Comparison of ENCODE assay signal across 8 cellular contexts in the genomic region with DNA sequence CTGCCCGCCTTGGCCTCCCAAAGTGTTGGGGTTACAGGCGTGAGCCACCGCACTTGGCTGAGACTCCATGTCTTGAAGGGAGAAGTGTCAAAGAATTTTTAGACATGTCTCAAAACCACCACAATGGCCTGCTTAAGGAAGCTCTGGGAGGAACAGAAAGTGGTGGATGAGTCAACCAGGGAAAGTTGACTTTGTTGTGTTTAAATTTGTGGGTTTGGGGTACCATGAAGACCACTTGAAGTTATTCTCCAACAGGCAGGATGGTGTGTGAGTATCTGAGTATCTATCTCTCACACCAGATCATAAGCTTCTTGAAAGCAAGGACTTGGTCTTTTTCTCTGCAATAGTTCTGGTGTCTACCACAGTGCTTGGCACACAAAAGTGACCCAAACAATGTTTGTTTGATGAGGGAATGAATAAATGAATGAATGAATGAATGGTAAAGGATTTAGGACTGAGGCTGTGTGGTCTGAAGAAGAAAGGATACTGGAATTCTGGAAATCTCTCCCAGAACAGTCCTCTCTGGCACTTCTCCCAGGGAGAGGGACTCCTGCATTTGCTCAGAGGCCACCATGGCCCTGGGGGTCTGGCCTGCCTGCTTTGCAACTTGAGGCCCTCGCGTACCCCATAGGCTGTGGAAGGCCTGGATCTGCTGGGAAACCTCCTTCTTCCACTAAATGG.
DNase-seq lines count a peak whose midpoint lies in the region; ATAC-seq and TF ChIP-seq lines count a peak whose summit lies in the region.

No MANE protein-coding gene starts in this region.

- H3K4me3 ChIP-seq in heart left ventricle (no peak overlapping the region), subcutaneous abdominal adipose tissue (ENCODE audit: low read depth in 1 of 5, low read length in 5 of 5) (no peak overlapping the region)

- H3K4me3 Mint-ChIP-seq in activated T-helper 2 cell treated with anti-CD3 and anti-CD28 coated beads, Interferon-gamma antibody, Interleukin-2, Interleukin-4, amounts not matched to agents 10 μg/mL and 5 μg/mL and 100 μg/mL, durations not matched to agents 14 hours and 24 hours and 36 hours (ENCODE audit: low read depth): peak overlapping the region; percentile 2

- intact Hi-C loops in heart left ventricle (cut with DNase I): loop anchor here in 5 of 10 donors (5.0 to 10.0 kb wide), 6 partner anchors 50 to 185 kb away; no protein-coding TSS in a partner anchor
- intact Hi-C loops in Right ventricle myocardium superior (cut with DNase I): no loop called here
- intact Hi-C loops in activated T-helper 2 cell treated with anti-CD3 and anti-CD28 coated beads, Interferon-gamma antibody, Interleukin-2, Interleukin-4, amounts not matched to agents 10 μg/mL and 5 μg/mL and 100 μg/mL, durations not matched to agents 14 hours and 24 hours and 36 hours (cut with micrococcal nuclease): loop anchor here (1.0 to 2.0 kb wide), 3 partner anchors 17 to 49 kb away; no protein-coding TSS in a partner anchor

- no peak for TF ChIP-seq CTCF in heart left ventricle (IDR thresholded peaks at IDR 0.05)

- DNase-seq in heart left ventricle: no peak
- DNase-seq in Right ventricle myocardium superior: no peak
- no peak for DNase-seq in activated T-helper 2 cell treated with anti-CD3 and anti-CD28 coated beads, Interferon-gamma antibody, Interleukin-2, Interleukin-4, amounts not matched to agents 10 μg/mL and 5 μg/mL and 100 μg/mL, durations not matched to agents 14 hours and 24 hours and 36 hours (ENCODE audit: low spot score)
- DNase-seq in C1 segment of cervical spinal cord (lab: John Stamatoyannopoulos, UW): no peak
- DNase-seq in effector CD4-positive, alpha-beta T cell: no peak

- H3K9ac ChIP-seq in subcutaneous abdominal adipose tissue (ENCODE audit: low read length in 5 of 5): no peak overlapping the region

- H3K27ac ChIP-seq in heart left ventricle: peak overlapping the region in 10 of 12 donors; percentile 54 to 88 (median 66)
- H3K27ac ChIP-seq in subcutaneous abdominal adipose tissue (ENCODE audit: low read depth, low read length): peak overlapping the region; percentile 58

- no peak for TF ChIP-seq POLR2A in heart left ventricle (IDR thresholded peaks at IDR 0.05)

- WGBS in heart left ventricle, 4 donors: 81 to 90% (median 87%) methylated on average over 5 of the region's 5 CpGs

- peaks cover 78% of the 10 kb centered on the region for H3K4me1 Mint-ChIP-seq in activated T-helper 2 cell treated with anti-CD3 and anti-CD28 coated beads, Interferon-gamma antibody, Interleukin-2, Interleukin-4, amounts not matched to agents 10 μg/mL and 5 μg/mL and 100 μg/mL, durations not matched to agents 14 hours and 24 hours and 36 hours (ENCODE audit: low read depth)

- H3K9me3 Mint-ChIP-seq in activated T-helper 2 cell treated with anti-CD3 and anti-CD28 coated beads, Interferon-gamma antibody, Interleukin-2, Interleukin-4, amounts not matched to agents 10 μg/mL and 5 μg/mL and 100 μg/mL, durations not matched to agents 14 hours and 24 hours and 36 hours: no peaks in the 10 kb centered on the region

- H3K36me3 ChIP-seq in heart left ventricle (no peaks in the 10 kb centered on the region), subcutaneous abdominal adipose tissue (ENCODE audit: control insufficient read depth in 5 of 5, insufficient read depth in 5 of 5, low read length in 5 of 5) (peaks cover 3 to 14% (median 6%) of the 10 kb centered on the region in 5 donors)

- H3K4me1 ChIP-seq in heart left ventricle: peaks cover 0 to 55% (median 34%) of the 10 kb centered on the region in 12 donors
- H3K4me1 ChIP-seq in subcutaneous abdominal adipose tissue (ENCODE audit: control insufficient read depth in 5 of 5, insufficient read depth in 5 of 5, low read length in 5 of 5): peaks cover 3 to 39% (median 25%) of the 10 kb centered on the region in 5 donors

- H3K9me3 ChIP-seq in heart left ventricle (no peaks in the 10 kb centered on the region), subcutaneous abdominal adipose tissue (ENCODE audit: control insufficient read depth in 5 of 5, low read length in 5 of 5) (no peaks in the 10 kb centered on the region)

- peak overlapping the region; percentile 95 for H3K27ac Mint-ChIP-seq in activated T-helper 2 cell treated with anti-CD3 and anti-CD28 coated beads, Interferon-gamma antibody, Interleukin-2, Interleukin-4, amounts not matched to agents 10 μg/mL and 5 μg/mL and 100 μg/mL, durations not matched to agents 14 hours and 24 hours and 36 hours

- H3K27me3 ChIP-seq in heart left ventricle: no peaks in the 10 kb centered on the region
- H3K27me3 ChIP-seq in subcutaneous abdominal adipose tissue (ENCODE audit: control insufficient read depth in 5 of 5, insufficient read depth in 4 of 5, low read length in 5 of 5): no peaks in the 10 kb centered on the region

- peaks cover 2% of the 10 kb centered on the region for H3K27me3 Mint-ChIP-seq in activated T-helper 2 cell treated with anti-CD3 and anti-CD28 coated beads, Interferon-gamma antibody, Interleukin-2, Interleukin-4, amounts not matched to agents 10 μg/mL and 5 μg/mL and 100 μg/mL, durations not matched to agents 14 hours and 24 hours and 36 hours (ENCODE audit: low read depth)

- no peaks in the 10 kb centered on the region for H3K36me3 Mint-ChIP-seq in activated T-helper 2 cell treated with anti-CD3 and anti-CD28 coated beads, Interferon-gamma antibody, Interleukin-2, Interleukin-4, amounts not matched to agents 10 μg/mL and 5 μg/mL and 100 μg/mL, durations not matched to agents 14 hours and 24 hours and 36 hours (ENCODE audit: low read depth)

- no peak for ATAC-seq in heart left ventricle
- no peak for ATAC-seq in Right ventricle myocardium superior (ENCODE audit: poor library complexity)
- peak; percentile 33 for ATAC-seq in HG03066 (IDR thresholded peaks at IDR 0.05; ENCODE audit: low read depth, unreplicated experiment)
- no peak for ATAC-seq in SK-N-SH treated with all-trans-retinoic acid at 6 μM for 48 hours

TF ChIP-seq in SK-N-SH treated with all-trans-retinoic acid at 6 μM for 48 hours, 23 proteins besides CTCF, POLR2A, EP300 and RAD21:
- TF ChIP-seq, protein P1, sequence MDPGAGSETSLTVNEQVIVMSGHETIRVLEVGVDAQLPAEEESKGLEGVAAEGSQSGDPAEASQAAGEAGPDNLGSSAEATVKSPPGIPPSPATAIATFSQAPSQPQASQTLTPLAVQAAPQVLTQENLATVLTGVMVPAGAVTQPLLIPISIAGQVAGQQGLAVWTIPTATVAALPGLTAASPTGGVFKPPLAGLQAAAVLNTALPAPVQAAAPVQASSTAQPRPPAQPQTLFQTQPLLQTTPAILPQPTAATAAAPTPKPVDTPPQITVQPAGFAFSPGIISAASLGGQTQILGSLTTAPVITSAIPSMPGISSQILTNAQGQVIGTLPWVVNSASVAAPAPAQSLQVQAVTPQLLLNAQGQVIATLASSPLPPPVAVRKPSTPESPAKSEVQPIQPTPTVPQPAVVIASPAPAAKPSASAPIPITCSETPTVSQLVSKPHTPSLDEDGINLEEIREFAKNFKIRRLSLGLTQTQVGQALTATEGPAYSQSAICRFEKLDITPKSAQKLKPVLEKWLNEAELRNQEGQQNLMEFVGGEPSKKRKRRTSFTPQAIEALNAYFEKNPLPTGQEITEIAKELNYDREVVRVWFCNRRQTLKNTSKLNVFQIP (CRISPR knock-in tag; IDR thresholded peaks at IDR 0.05; ENCODE audit: borderline replicate concordance, low read depth): no peak
